Comparison of ENCODE assay signal across 11 cellular contexts in the genomic region with DNA sequence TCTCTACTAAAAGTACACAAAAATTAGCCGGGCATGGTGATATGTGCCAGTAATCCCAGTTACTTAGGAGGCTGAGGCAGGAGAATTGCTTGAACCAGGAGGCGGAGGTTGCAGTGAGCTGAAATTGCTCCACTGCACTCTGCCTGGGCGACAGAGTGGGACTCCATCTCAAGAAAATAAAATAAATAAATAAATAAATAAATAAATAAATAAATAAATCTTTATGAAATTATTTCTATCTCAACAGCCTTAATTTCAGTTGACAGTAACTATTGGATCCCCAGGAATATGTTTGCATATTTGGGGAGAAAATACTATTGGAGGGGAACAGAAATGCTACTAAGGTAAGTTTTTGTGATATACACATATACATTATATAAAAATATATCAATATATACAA. TPM values are rescaled to one million over a fixed set of nuclear protein-coding genes. Genes with fewer than 3 reads are reported as not detected.
"Had no signal": no experiment of that assay in that cellular context is flagged by ENCODE, and none has a peak within 500 bp of the region (broad histone marks: within the 10 kb centered on the region; RNA-seq: fewer than 3 reads in every experiment).

No MANE protein-coding gene starts in this region.

- FAIRE-seq: H1, H54 had no signal

- H3K9me3 ChIP-seq: HAP-1 had no signal

- H3K4me3 ChIP-seq: GM23248, GM23338, HAP-1 had no signal

- DNase-seq: GM23248, GOT3, H7, H9, HCEC 1CT, HFFc6 had no signal

- H3K4me2 ChIP-seq: GM23338 had no signal

- H3K4me1 ChIP-seq: HAP-1 had no signal

- H3K36me3 ChIP-seq: HAP-1 had no signal

- H3K9ac ChIP-seq: GM23248 had no signal

- H3K27ac ChIP-seq: GM23248 had no signal

- ATAC-seq: GM23338, HCT116 had no signal

RNA-seq across cellular contexts. Expression of gene TMEM229A, which starts 20.0 kb away (rescaled TPM):
- polyA plus RNA-seq: GM23248 had no signal
